8 cellular contexts compared by ENCODE assay signal in the genomic region with DNA sequence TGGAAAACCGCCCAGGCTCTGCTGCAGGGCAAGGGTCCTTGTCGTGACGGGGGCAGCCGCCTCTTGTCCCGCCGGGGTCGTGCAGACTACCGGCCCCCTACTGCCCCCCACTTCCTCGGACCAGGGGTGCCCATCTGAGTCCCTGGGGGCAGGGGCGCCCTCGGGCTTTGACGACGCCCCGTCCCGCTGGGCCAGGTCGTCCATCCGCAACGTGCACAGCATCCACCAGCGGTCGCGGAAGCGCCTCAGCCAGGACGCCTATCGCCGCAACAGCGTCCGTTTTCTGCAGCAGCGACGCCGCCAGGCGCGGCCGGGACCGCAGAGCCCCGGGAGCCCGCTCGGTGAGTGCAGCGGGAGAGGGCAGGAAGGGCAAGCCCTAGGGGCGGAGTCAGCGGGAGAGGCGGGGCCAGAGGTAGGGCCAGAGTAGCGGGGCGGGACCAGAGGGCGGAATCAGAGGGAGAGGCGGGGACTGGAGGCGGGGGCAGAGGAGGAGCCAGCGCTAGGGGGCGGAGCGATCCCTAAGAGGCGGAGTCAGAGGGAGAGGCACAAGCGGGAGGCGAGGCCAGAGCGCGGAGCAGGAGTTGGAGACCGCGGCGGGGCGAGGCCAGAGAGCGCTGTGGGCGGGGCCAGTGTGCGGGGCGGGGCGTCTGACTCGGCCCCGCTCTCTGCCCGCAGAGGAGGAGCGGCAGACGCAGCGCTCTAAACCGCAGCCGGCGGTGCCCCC.
A peak's percentile ranks its signal among the peaks of the same experiment; 100 is the strongest.
DNase-seq lines count a peak whose midpoint lies in the region; ATAC-seq and TF ChIP-seq lines count a peak whose summit lies in the region.
"Not testable (repeated sequence)": the region's sequence is repeated elsewhere in the genome, so short reads cannot be mapped to it uniquely, and the experiment has no call there.

No MANE protein-coding gene starts in this region.

- H3K27me3 ChIP-seq in CD8-positive, alpha-beta memory T cell (ENCODE audit: insufficient read depth, low read length, poor library complexity, severe bottlenecking); foreskin keratinocyte; neuron (ENCODE audit: insufficient read depth, low read length): not testable (repeated sequence)

- TF ChIP-seq CTCF in foreskin keratinocyte (conservative IDR thresholded peaks at IDR 0.05): not testable (repeated sequence)

- H3K27ac ChIP-seq in CD8-positive, alpha-beta memory T cell (ENCODE audit: low read depth, low read length); foreskin keratinocyte: not testable (repeated sequence)

- ATAC-seq in GM21526 (IDR thresholded peaks at IDR 0.05; ENCODE audit: low FRiP score, unreplicated experiment) (peak; percentile 86), HG03139 (IDR thresholded peaks at IDR 0.05; ENCODE audit: unreplicated experiment) (peak; percentile 82), foreskin keratinocyte (peak; percentile 92)

- POLR2A ChIA-PET in CD8-positive, alpha-beta memory T cell (lab: Charles Lee): not testable (repeated sequence)

- not testable (repeated sequence) for H3K9me3 Mint-ChIP-seq in CD8-positive, alpha-beta memory T cell

- peak; percentile 86 to 96 (median 93) for DNase-seq in CD8-positive, alpha-beta memory T cell
- DNase-seq in T-helper 22 cell (ENCODE audit: low read depth): peak; percentile 78
- peak; percentile 88 for DNase-seq in activated effector memory CD4-positive, alpha-beta T cell treated with Interleukin-2 at 50 U/mL for 16 hours
- not testable (repeated sequence) for DNase-seq in foreskin keratinocyte
- DNase-seq in stimulated activated CD8-positive, alpha-beta memory T cell treated with anti-CD3 and anti-CD28 coated beads, Interleukin-15, amount 100 ng/mL, for 4 hours (ENCODE audit: low read depth in 2 of 2): peak; percentile 75 to 84

- not testable (repeated sequence) for H3K4me3 ChIP-seq in CD8-positive, alpha-beta memory T cell (ENCODE audit: low read length)
- peak overlapping the region; percentile 26 for H3K4me3 ChIP-seq in neuron (ENCODE audit: low read length)

- H3K27ac Mint-ChIP-seq in CD8-positive, alpha-beta memory T cell: not testable (repeated sequence)

- H3K36me3 ChIP-seq in CD8-positive, alpha-beta memory T cell (ENCODE audit: insufficient read depth, low read length); neuron (ENCODE audit: insufficient read depth, low read length): not testable (repeated sequence)

- H3K9me3 ChIP-seq in CD8-positive, alpha-beta memory T cell (ENCODE audit: low read length); neuron (ENCODE audit: low read length): not testable (repeated sequence)

- H3K27me3 Mint-ChIP-seq in CD8-positive, alpha-beta memory T cell: not testable (repeated sequence)

- peak overlapping the region in 2 of 7 donors; percentile 19 to 36 for H3K4me3 Mint-ChIP-seq in CD8-positive, alpha-beta memory T cell

- CTCF ChIA-PET in CD8-positive, alpha-beta memory T cell (lab: Charles Lee): not testable (repeated sequence)

- H3K4me1 ChIP-seq in CD8-positive, alpha-beta memory T cell (ENCODE audit: insufficient read depth, low read length); foreskin keratinocyte; neuron (ENCODE audit: insufficient read depth, low read length): not testable (repeated sequence)

- not testable (repeated sequence) for H3K4me1 Mint-ChIP-seq in CD8-positive, alpha-beta memory T cell

- H3K36me3 Mint-ChIP-seq in CD8-positive, alpha-beta memory T cell: not testable (repeated sequence)

- H2AFZ ChIP-seq in neuron (ENCODE audit: low read depth, low read length): not testable (repeated sequence)
